ENCODE assay signal across 1 cellular context in genomic region chr2:54619660-54620231, GRCh38.
TF ChIP-seq lines count a peak whose summit lies in the region.

No MANE protein-coding gene starts in this region.

TF ChIP-seq in HepG2, 621 proteins besides CTCF, POLR2A, EP300 and RAD21 (continued from another document and continues in another):
- TF ChIP-seq ZKSCAN5 (CRISPR knock-in tag; IDR thresholded peaks at IDR 0.05) (no peak), ZNF34 (CRISPR knock-in tag; IDR thresholded peaks at IDR 0.05; ENCODE audit: borderline replicate concordance) (no peak), THAP9 (CRISPR knock-in tag; IDR thresholded peaks at IDR 0.05; ENCODE audit: borderline replicate concordance) (0 out of 2 replicates have a peak, but pooled peaks have one; percentile 14), SKIL (CRISPR knock-in tag; IDR thresholded peaks at IDR 0.05; ENCODE audit: borderline replicate concordance) (no peak), SALL1 (CRISPR knock-in tag; IDR thresholded peaks at IDR 0.05) (peak; percentile 92), MYC (CRISPR knock-in tag; IDR thresholded peaks at IDR 0.05; ENCODE audit: borderline replicate concordance) (no peak), NAIF1 (CRISPR knock-in tag; IDR thresholded peaks at IDR 0.05; ENCODE audit: borderline replicate concordance) (no peak), NFIB (CRISPR knock-in tag; IDR thresholded peaks at IDR 0.05; ENCODE audit: borderline replicate concordance) (no peak), ONECUT2 (CRISPR knock-in tag; IDR thresholded peaks at IDR 0.05) (no peak; the same call in 1 of the 2 replicates), ZNF724P (CRISPR knock-in tag; IDR thresholded peaks at IDR 0.05; ENCODE audit: borderline replicate concordance) (no peak), BRF2 (CRISPR knock-in tag; IDR thresholded peaks at IDR 0.05) (0 out of 2 replicates have a peak, but pooled peaks have one; percentile 51), ZNF556 (CRISPR knock-in tag; IDR thresholded peaks at IDR 0.05; ENCODE audit: borderline replicate concordance) (0 out of 2 replicates have a peak, but pooled peaks have one; percentile 55), SPEN (CRISPR knock-in tag; IDR thresholded peaks at IDR 0.05; ENCODE audit: low read depth) (no peak), NRL (CRISPR knock-in tag; IDR thresholded peaks at IDR 0.05; ENCODE audit: borderline replicate concordance) (no peak), ZNF609 (CRISPR knock-in tag; IDR thresholded peaks at IDR 0.05; ENCODE audit: borderline replicate concordance) (peak; percentile 58; the same call in 1 of the 2 replicates), ZFX (CRISPR knock-in tag; IDR thresholded peaks at IDR 0.05; ENCODE audit: low read depth) (no peak), ZNF557 (CRISPR knock-in tag; IDR thresholded peaks at IDR 0.05) (no peak), ZC3H13 (CRISPR knock-in tag; IDR thresholded peaks at IDR 0.05) (no peak), PHB2 (IDR thresholded peaks at IDR 0.05; ENCODE audit: partially characterized antibody) (no peak), HMGA1 (CRISPR knock-in tag; conservative IDR thresholded peaks at IDR 0.05) (no peak), NBN (conservative IDR thresholded peaks at IDR 0.05) (no peak), SIX1 (CRISPR knock-in tag; IDR thresholded peaks at IDR 0.05; ENCODE audit: borderline replicate concordance) (no peak), NFKBIZ (CRISPR knock-in tag; IDR thresholded peaks at IDR 0.05) (no peak), XBP1 (CRISPR knock-in tag; IDR thresholded peaks at IDR 0.05) (no peak), ZNF383 (CRISPR knock-in tag; IDR thresholded peaks at IDR 0.05; ENCODE audit: borderline replicate concordance) (0 out of 2 replicates have a peak, but pooled peaks have one; percentile 57), IRF1 (CRISPR knock-in tag; IDR thresholded peaks at IDR 0.05; ENCODE audit: low read depth) (0 out of 2 replicates have a peak, but pooled peaks have one; percentile 23), ZNF17 (CRISPR knock-in tag; IDR thresholded peaks at IDR 0.05) (no peak), NCOA2 (CRISPR knock-in tag; IDR thresholded peaks at IDR 0.05) (no peak), ZBTB7B (CRISPR knock-in tag; IDR thresholded peaks at IDR 0.05) (peak; percentile 62; the same call in 1 of the 2 replicates), ZNF607 (CRISPR knock-in tag; IDR thresholded peaks at IDR 0.05; ENCODE audit: borderline replicate concordance) (no peak), HHEX (CRISPR knock-in tag; IDR thresholded peaks at IDR 0.05) (no peak), REPIN1 (CRISPR knock-in tag; IDR thresholded peaks at IDR 0.05; ENCODE audit: borderline replicate concordance, low read depth) (no peak), ZNF775 (CRISPR knock-in tag; IDR thresholded peaks at IDR 0.05; ENCODE audit: borderline replicate concordance) (no peak), MZF1 (CRISPR knock-in tag; IDR thresholded peaks at IDR 0.05; ENCODE audit: borderline replicate concordance) (no peak), E2F1 (CRISPR knock-in tag; IDR thresholded peaks at IDR 0.05) (no peak), WIZ (CRISPR knock-in tag; IDR thresholded peaks at IDR 0.05) (no peak), HOXA3 (CRISPR knock-in tag; IDR thresholded peaks at IDR 0.05) (0 out of 2 replicates have a peak, but pooled peaks have one; percentile 24), TFDP2 (CRISPR knock-in tag; IDR thresholded peaks at IDR 0.05) (no peak), TAF15 (IDR thresholded peaks at IDR 0.05; ENCODE audit: low read depth, low read length, poor library complexity, severe bottlenecking) (no peak), BATF2 (CRISPR knock-in tag; IDR thresholded peaks at IDR 0.05) (0 out of 2 replicates have a peak, but pooled peaks have one; percentile 60), ZFYVE20 (CRISPR knock-in tag; IDR thresholded peaks at IDR 0.05; ENCODE audit: borderline replicate concordance, low read depth) (no peak), SAP130 (CRISPR knock-in tag; IDR thresholded peaks at IDR 0.05; ENCODE audit: low read depth) (no peak), HNF4A (CRISPR knock-in tag; IDR thresholded peaks at IDR 0.05) (peak; percentile 35; the same call in 1 of the 2 replicates), FOXP4 (CRISPR knock-in tag; IDR thresholded peaks at IDR 0.05) (peak; percentile 45; the same call in 1 of the 2 replicates), REXO4 (CRISPR knock-in tag; IDR thresholded peaks at IDR 0.05; ENCODE audit: borderline replicate concordance) (no peak), PBX3 (CRISPR knock-in tag; IDR thresholded peaks at IDR 0.05; ENCODE audit: borderline replicate concordance) (no peak), FIP1L1 (IDR thresholded peaks at IDR 0.05; ENCODE audit: borderline replicate concordance, insufficient read depth, low read depth, low read length) (no peak), ZNF24 (IDR thresholded peaks at IDR 0.05) (no peak), HDAC1 (CRISPR knock-in tag; IDR thresholded peaks at IDR 0.05) (0 out of 2 replicates have a peak, but pooled peaks have one; percentile 38)
